Comparison of ENCODE assay signal across 1 cellular context in genomic region chr12:32264995-32265394, GRCh38.
TF ChIP-seq lines count a peak whose summit lies in the region.

No MANE protein-coding gene starts in this region.

TF ChIP-seq in HepG2, 621 proteins besides CTCF, POLR2A, EP300 and RAD21 (continued from another document):
- TF ChIP-seq ZNF383 (CRISPR knock-in tag; IDR thresholded peaks at IDR 0.05; ENCODE audit: borderline replicate concordance), result no peak
- TF ChIP-seq SAP130 (CRISPR knock-in tag; IDR thresholded peaks at IDR 0.05; ENCODE audit: low read depth), result no peak
- TF ChIP-seq GATA4 (IDR thresholded peaks at IDR 0.05; ENCODE audit: borderline replicate concordance, low read depth), result no peak
- TF ChIP-seq POLR2G (IDR thresholded peaks at IDR 0.05; ENCODE audit: low read depth, low read length), result no peak
- no peak for TF ChIP-seq EZH2 (conservative IDR thresholded peaks at IDR 0.05; ENCODE audit: low read depth, low read length)
TF ChIP-seq in HepG2: peak in this region for 0.
